In the genomic region with DNA sequence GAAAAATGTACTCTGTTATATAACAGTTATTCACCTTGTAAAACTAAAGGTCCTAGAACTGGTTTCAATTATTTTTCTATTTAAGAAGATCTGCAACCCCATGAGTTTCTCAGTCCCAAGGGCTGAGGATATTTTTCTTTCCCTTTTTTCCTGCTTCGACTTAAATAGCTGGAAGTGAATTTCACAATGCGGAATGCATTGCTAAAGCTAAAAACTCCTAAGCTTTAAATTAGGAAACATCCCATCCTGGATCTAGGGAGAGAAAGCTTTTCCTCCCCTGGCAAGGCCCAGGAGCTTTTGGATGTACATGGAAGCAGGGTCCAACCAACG, we compare ENCODE assay signal across 9 cellular contexts. TPM values are rescaled to one million over a fixed set of nuclear protein-coding genes. Genes with fewer than 3 reads are reported as not detected.
DNase-seq lines count a peak whose midpoint lies in the region; ATAC-seq and TF ChIP-seq lines count a peak whose summit lies in the region.
"Had no signal": no experiment of that assay in that cellular context is flagged by ENCODE, and none has a peak within 500 bp of the region (broad histone marks: within the 10 kb centered on the region; RNA-seq: fewer than 3 reads in every experiment).

No MANE protein-coding gene starts in this region.

- no peaks in the 10 kb centered on the region; the same call in 1 of the 2 replicates for H3K27me3 Mint-ChIP-seq in HFFc6 (ENCODE audit: insufficient read depth)
- H3K27me3 Mint-ChIP-seq in immature natural killer cell (ENCODE audit: low read depth in 3 of 3): peaks cover 2 to 17% (median 4%) of the 10 kb centered on the region in 3 donors

- H3K27ac ChIP-seq in smooth muscle cell (ENCODE audit: low read depth): peak overlapping the region; percentile 93

- peak overlapping the region; percentile 95 for H3K27ac Mint-ChIP-seq in HFFc6
- no peak overlapping the region for H3K27ac Mint-ChIP-seq in immature natural killer cell

- H3K4me2 ChIP-seq in smooth muscle cell: peak overlapping the region; percentile 93

- WGBS in smooth muscle cell (ENCODE audit: low lambda C conversion rate): 34% methylated on average over 3 of the region's 3 CpGs

- no peaks in the 10 kb centered on the region for H3K9me3 ChIP-seq in adipocyte (ENCODE audit: control insufficient read depth, low read length)
- H3K9me3 ChIP-seq in smooth muscle cell (replicated peaks; ENCODE audit: low read depth): no peaks in the 10 kb centered on the region

- peaks cover 12% of the 10 kb centered on the region for H3K79me2 ChIP-seq in smooth muscle cell (ENCODE audit: low read depth)

- TF ChIP-seq CTCF in HFFc6 (IDR thresholded peaks at IDR 0.05): no peak
- no peak for TF ChIP-seq CTCF in smooth muscle cell (IDR thresholded peaks at IDR 0.05; ENCODE audit: borderline replicate concordance, insufficient read depth, poor library complexity, severe bottlenecking)

- peak overlapping the region; percentile 86 for H3K4me3 ChIP-seq in adipocyte (ENCODE audit: low read length)
- H3K4me3 ChIP-seq in smooth muscle cell: peak overlapping the region; percentile 67

- H3K4me1 Mint-ChIP-seq in HFFc6 (ENCODE audit: low read depth): peaks cover 74% of the 10 kb centered on the region
- H3K4me1 Mint-ChIP-seq in immature natural killer cell: peaks cover 9 to 10% of the 10 kb centered on the region in 2 donors

- H3K9ac ChIP-seq in adipocyte (ENCODE audit: low read length) (peak overlapping the region; percentile 94), smooth muscle cell (ENCODE audit: low read depth) (peak overlapping the region; percentile 63)

- no peaks in the 10 kb centered on the region for H3F3A ChIP-seq in smooth muscle cell (ENCODE audit: low read depth)

- peak; percentile 13 for DNase-seq in HFFc6
- peak; percentile 81 for DNase-seq in adipocyte (ENCODE audit: low read depth)
- DNase-seq in immature natural killer cell: no peak
- no peak for DNase-seq in smooth muscle cell (lab: John Stamatoyannopoulos, UW; ENCODE audit: unreplicated experiment)
- DNase-seq in activated CD4-positive, alpha-beta T cell treated with anti-CD3 and anti-CD28 coated beads, Interleukin-2, amount 50 U/mL, for 4 hours: no peak
- DNase-seq: NCI-H526 treated with DMSO at 0.1 percent for 48 hours had no signal

- H3K4me1 ChIP-seq in adipocyte (ENCODE audit: control insufficient read depth, insufficient read depth, low read length) (peaks cover 27% of the 10 kb centered on the region), smooth muscle cell (ENCODE audit: low read depth) (no peaks in the 10 kb centered on the region)

- H3K4me3 Mint-ChIP-seq in HFFc6: peak overlapping the region; percentile 89
- peak overlapping the region; percentile 63 to 78 (median 72) for H3K4me3 Mint-ChIP-seq in immature natural killer cell

- H3K27me3 ChIP-seq in adipocyte (replicated peaks; ENCODE audit: control insufficient read depth, insufficient read depth, low read length): no peaks in the 10 kb centered on the region
- no peaks in the 10 kb centered on the region for H3K27me3 ChIP-seq in smooth muscle cell (ENCODE audit: low read depth)

- no peaks in the 10 kb centered on the region for H4K20me1 ChIP-seq in smooth muscle cell (ENCODE audit: low read depth)

- H2AFZ ChIP-seq in smooth muscle cell (ENCODE audit: low read depth): peak overlapping the region; percentile 86

- ATAC-seq in GM18870 (IDR thresholded peaks at IDR 0.05; ENCODE audit: unreplicated experiment) (no peak), GM21447 (IDR thresholded peaks at IDR 0.05; ENCODE audit: unreplicated experiment) (no peak), HG02763 (IDR thresholded peaks at IDR 0.05; ENCODE audit: unreplicated experiment) (no peak)

- no peaks in the 10 kb centered on the region for H3K9me3 Mint-ChIP-seq in HFFc6
- H3K9me3 Mint-ChIP-seq in immature natural killer cell: no peaks in the 10 kb centered on the region

- H3K36me3 Mint-ChIP-seq in HFFc6 (ENCODE audit: low read depth): peaks cover 16% of the 10 kb centered on the region; the same call in 1 of the 2 replicates
- H3K36me3 Mint-ChIP-seq in immature natural killer cell: no peaks in the 10 kb centered on the region

- H3K36me3 ChIP-seq in adipocyte (ENCODE audit: control insufficient read depth, insufficient read depth, low read length, severe bottlenecking): no peaks in the 10 kb centered on the region
- no peaks in the 10 kb centered on the region for H3K36me3 ChIP-seq in smooth muscle cell (ENCODE audit: low read depth)

RNA-seq across cellular contexts. Expression of gene RFX8, which starts 1.4 kb away (rescaled TPM):
- total RNA-seq in HFFc6 (2021; fragmentation: NEBNext Ultra II Directional; extraction: Animal tissue kit (Norgen Biotek cat#: 25700)): 1 to 10 TPM; 2.8 to 8.0 (median 5.3) TPM
- polyA plus RNA-seq in immature natural killer cell (not detected), smooth muscle cell (3.0 and 3.6 TPM in 2 replicates)
- 0.67 and 2.3 TPM in 2 replicates for total RNA-seq in smooth muscle cell

Comparison
In these comparisons a context has a peak if more than half of its experiments do, and no peak if none do; other contexts are left out.
1. DNase-seq: peak in HFFc6 (single experiment) and adipocyte (single experiment); none in immature natural killer cell (0 of 3), smooth muscle cell (single experiment) and activated CD4-positive, alpha-beta T cell treated with anti-CD3 and anti-CD28 coated beads, Interleukin-2, amount 50 U/mL, for 4 hours (0 of 2).